Comparison of ENCODE assay signal across 21 cellular contexts in the genomic region with DNA sequence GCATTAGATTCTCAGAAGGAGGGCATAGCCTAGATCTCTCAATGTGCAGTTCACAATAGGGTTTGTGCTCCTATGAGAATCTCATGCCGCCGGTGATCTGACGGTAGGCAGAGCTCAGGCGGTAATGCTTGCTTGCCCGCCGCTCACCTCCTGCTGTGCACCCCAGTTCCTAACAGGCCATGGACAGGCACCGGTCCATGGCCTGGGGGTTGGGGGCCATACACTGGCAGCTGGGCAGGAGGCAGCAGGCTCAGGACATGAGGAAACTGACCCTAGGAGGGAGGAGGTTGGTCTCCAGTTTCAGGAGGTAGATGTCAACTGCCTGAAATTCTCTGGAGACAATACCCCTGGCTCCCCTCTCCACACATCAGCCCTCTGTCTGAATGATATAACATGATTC.
A peak's percentile ranks its signal among the peaks of the same experiment; 100 is the strongest.
DNase-seq lines count a peak whose midpoint lies in the region; ATAC-seq and TF ChIP-seq lines count a peak whose summit lies in the region.
"Had no signal": no experiment of that assay in that cellular context is flagged by ENCODE, and none has a peak within 500 bp of the region (broad histone marks: within the 10 kb centered on the region; RNA-seq: fewer than 3 reads in every experiment).

No MANE protein-coding gene starts in this region.

- H3K79me2 ChIP-seq in H9 (ENCODE audit: insufficient read depth, low read length) = no peaks in the 10 kb centered on the region; the same call in 1 of the 2 replicates

- H3K27me3 Mint-ChIP-seq in activated naive CD4-positive, alpha-beta T cell treated with anti-CD3 and anti-CD28 coated beads, Interleukin-2, amount 50 U/mL, for 24 hours = no peaks in the 10 kb centered on the region
- H3K27me3 Mint-ChIP-seq in H9 (ENCODE audit: low read depth) = no peaks in the 10 kb centered on the region
- H3K27me3 Mint-ChIP-seq in osteocyte (ENCODE audit: unreplicated experiment) = no peaks in the 10 kb centered on the region
- no peaks in the 10 kb centered on the region for H3K27me3 Mint-ChIP-seq in activated naive CD8-positive, alpha-beta T cell treated with anti-CD3 and anti-CD28 coated beads, Interleukin-2, amount 50 U/mL, for 24 hours
- H3K27me3 Mint-ChIP-seq: CD4-positive, alpha-beta T cell; CD8-positive, alpha-beta memory T cell had no signal

- TF ChIP-seq CTCF in H9 (conservative IDR thresholded peaks at IDR 0.05) = no peak
- TF ChIP-seq CTCF in osteocyte (IDR thresholded peaks at IDR 0.05) = no peak

- DNase-seq in activated naive CD4-positive, alpha-beta T cell (lab: John Stamatoyannopoulos, UW) = no peak
- DNase-seq in H9 (peak; percentile 15), osteocyte (ENCODE audit: extremely low spot score, unreplicated experiment) (peak; percentile 34), iPS-NIHi7 (ENCODE audit: extremely low spot score) (no peak)
- no peak for DNase-seq in activated naive CD8-positive, alpha-beta T cell treated with anti-CD3 and anti-CD28 coated beads, Interleukin-2, amount 50 U/mL, for 24 hours
- DNase-seq: 8988T; ACHN; AML-193; BE2C; CD4-positive, alpha-beta T cell; CD8-positive, alpha-beta memory T cell; DMS53; DMS79 treated with DMSO at 0.1 percent for 48 hours; GF-D8; GOT3; HCEC 1CT had no signal

- no peak overlapping the region for H2AK5ac ChIP-seq in H9 (ENCODE audit: insufficient read length, low read length)

- no peak overlapping the region for H3K27ac ChIP-seq in H9 (ENCODE audit: insufficient read length, low read depth, low read length)
- H3K27ac ChIP-seq: A549; BLaER1 treated with 17β-estradiol and CSF1 and Interleukin-3, amounts not matched to agents 10 nM and 100 nM had no signal

- no peak overlapping the region for H3K4me2 ChIP-seq in H9 (ENCODE audit: insufficient read depth, insufficient read length, low read length)
- H3K4me2 ChIP-seq: A549; BLaER1 treated with 17β-estradiol and CSF1 and Interleukin-3, amounts not matched to agents 10 nM and 100 nM had no signal

- H3K27me3 ChIP-seq in H9 (ENCODE audit: insufficient read depth, low read length) = no peaks in the 10 kb centered on the region
- H3K27me3 ChIP-seq: BE2C; BLaER1 treated with 17β-estradiol and CSF1 and Interleukin-3, amounts not matched to agents 10 nM and 100 nM had no signal

- H3K9ac ChIP-seq in H9 (ENCODE audit: extremely low read depth, insufficient read length, low read length) = no peak overlapping the region
- H3K9ac ChIP-seq: BLaER1 treated with 17β-estradiol and CSF1 and Interleukin-3, amounts not matched to agents 10 nM and 100 nM had no signal

- no peak overlapping the region for H3K18ac ChIP-seq in H9 (ENCODE audit: insufficient read length, low read depth, low read length)

- H4K8ac ChIP-seq in H9 (replicated peaks; ENCODE audit: insufficient read length, low read depth, low read length) = no peak overlapping the region

- no peak overlapping the region for H3T11ph ChIP-seq in H9 (ENCODE audit: low read length)

- H4K91ac ChIP-seq in H9 (ENCODE audit: insufficient read length, low read depth, low read length) = no peak overlapping the region

- H2BK120ac ChIP-seq in H9 (ENCODE audit: low read depth, low read length, poor library complexity, severe bottlenecking) = no peak overlapping the region

- H4K5ac ChIP-seq in H9 (ENCODE audit: insufficient read length, low read depth, low read length) = no peak overlapping the region

- H2BK20ac ChIP-seq in H9 (ENCODE audit: low read depth, low read length, poor library complexity, severe bottlenecking) = no peak overlapping the region

- no peaks in the 10 kb centered on the region for H3K23me2 ChIP-seq in H9 (ENCODE audit: insufficient read length, low read depth, low read length, poor library complexity, severe bottlenecking)

- H2AFZ ChIP-seq in H9 (ENCODE audit: low read length) = no peak overlapping the region

- H3K23ac ChIP-seq in H9 (ENCODE audit: insufficient read length, low read depth, low read length) = no peak overlapping the region

- peaks cover 4% of the 10 kb centered on the region for H3K9me3 ChIP-seq in H9 (ENCODE audit: control insufficient read depth, low read depth, low read length)
- H3K9me3 ChIP-seq: A549, BE2C had no signal

- no peak overlapping the region for H3K14ac ChIP-seq in H9 (ENCODE audit: insufficient read depth, low read length)

- no peak overlapping the region for H2BK15ac ChIP-seq in H9 (ENCODE audit: low read depth, low read length)

- H3K4ac ChIP-seq in H9 (ENCODE audit: low read depth, low read length) = no peak overlapping the region

- H3K27ac Mint-ChIP-seq in activated naive CD4-positive, alpha-beta T cell treated with anti-CD3 and anti-CD28 coated beads, Interleukin-2, amount 50 U/mL, for 24 hours = peak overlapping the region; percentile 76
- H3K27ac Mint-ChIP-seq in H9 (no peak overlapping the region), osteocyte (ENCODE audit: unreplicated experiment) (no peak overlapping the region)
- no peak overlapping the region for H3K27ac Mint-ChIP-seq in activated naive CD8-positive, alpha-beta T cell treated with anti-CD3 and anti-CD28 coated beads, Interleukin-2, amount 50 U/mL, for 24 hours
- H3K27ac Mint-ChIP-seq: CD14-positive monocyte; CD4-positive, alpha-beta T cell; CD8-positive, alpha-beta memory T cell had no signal

- H2BK5ac ChIP-seq in H9 (ENCODE audit: insufficient read length, low read length) = no peak overlapping the region

- no peak overlapping the region for H3K56ac ChIP-seq in H9 (ENCODE audit: insufficient read length, low read depth, low read length)

- no peak overlapping the region for H2BK12ac ChIP-seq in H9 (ENCODE audit: insufficient read length, low read depth, low read length)

- no peaks in the 10 kb centered on the region for H4K20me1 ChIP-seq in H9 (ENCODE audit: control insufficient read depth, insufficient read depth, insufficient read length)

- no peak overlapping the region for H3K4me3 Mint-ChIP-seq in activated naive CD4-positive, alpha-beta T cell treated with anti-CD3 and anti-CD28 coated beads, Interleukin-2, amount 50 U/mL, for 24 hours
- no peak overlapping the region for H3K4me3 Mint-ChIP-seq in H9
- H3K4me3 Mint-ChIP-seq in osteocyte (ENCODE audit: unreplicated experiment) = no peak overlapping the region
- H3K4me3 Mint-ChIP-seq in activated naive CD8-positive, alpha-beta T cell treated with anti-CD3 and anti-CD28 coated beads, Interleukin-2, amount 50 U/mL, for 24 hours = no peak overlapping the region
- H3K4me3 Mint-ChIP-seq: CD14-positive monocyte; CD4-positive, alpha-beta T cell; CD8-positive, alpha-beta memory T cell had no signal

- no peak for ATAC-seq in activated naive CD8-positive, alpha-beta T cell treated with anti-CD3 and anti-CD28 coated beads, Interleukin-2, amount 50 U/mL, for 24 hours
- ATAC-seq in HG03354 (IDR thresholded peaks at IDR 0.05; ENCODE audit: poor library complexity, severe bottlenecking, unreplicated experiment) = no peak
- ATAC-seq: A549 had no signal

- H3K79me1 ChIP-seq in H9 (ENCODE audit: insufficient read depth, low read depth, low read length, poor library complexity, severe bottlenecking) = no peaks in the 10 kb centered on the region

- H3K4me1 ChIP-seq in H9 (ENCODE audit: insufficient read depth, low read length) = peaks cover 5% of the 10 kb centered on the region; the same call in 1 of the 2 replicates
- H3K4me1 ChIP-seq: A549, BE2C had no signal

- H3K4me1 Mint-ChIP-seq in activated naive CD4-positive, alpha-beta T cell treated with anti-CD3 and anti-CD28 coated beads, Interleukin-2, amount 50 U/mL, for 24 hours = peaks cover 41% of the 10 kb centered on the region
- H3K4me1 Mint-ChIP-seq in H9 = peaks cover 5 to 9% of the 10 kb centered on the region in 2 experiments
- peaks cover 5% of the 10 kb centered on the region for H3K4me1 Mint-ChIP-seq in osteocyte (ENCODE audit: unreplicated experiment)
- peaks cover 16% of the 10 kb centered on the region for H3K4me1 Mint-ChIP-seq in activated naive CD8-positive, alpha-beta T cell treated with anti-CD3 and anti-CD28 coated beads, Interleukin-2, amount 50 U/mL, for 24 hours

- H3K36me3 Mint-ChIP-seq in activated naive CD4-positive, alpha-beta T cell treated with anti-CD3 and anti-CD28 coated beads, Interleukin-2, amount 50 U/mL, for 24 hours = peaks cover 11% of the 10 kb centered on the region
- H3K36me3 Mint-ChIP-seq in H9 (ENCODE audit: insufficient read depth in 1 of 3, low read depth in 3 of 3) = peaks cover 0 to 9% (median 3%) of the 10 kb centered on the region in 3 experiments; a peak in 3 of 7 replicates
- peaks cover 5% of the 10 kb centered on the region for H3K36me3 Mint-ChIP-seq in osteocyte (ENCODE audit: unreplicated experiment)
- peaks cover 24% of the 10 kb centered on the region for H3K36me3 Mint-ChIP-seq in activated naive CD8-positive, alpha-beta T cell treated with anti-CD3 and anti-CD28 coated beads, Interleukin-2, amount 50 U/mL, for 24 hours (ENCODE audit: low read depth)

- H3K9me3 Mint-ChIP-seq in activated naive CD4-positive, alpha-beta T cell treated with anti-CD3 and anti-CD28 coated beads, Interleukin-2, amount 50 U/mL, for 24 hours = no peaks in the 10 kb centered on the region
- H3K9me3 Mint-ChIP-seq in H9 (peaks cover 5 to 6% of the 10 kb centered on the region in 2 experiments), osteocyte (ENCODE audit: unreplicated experiment) (no peaks in the 10 kb centered on the region)
- peaks cover 4% of the 10 kb centered on the region for H3K9me3 Mint-ChIP-seq in activated naive CD8-positive, alpha-beta T cell treated with anti-CD3 and anti-CD28 coated beads, Interleukin-2, amount 50 U/mL, for 24 hours
- H3K9me3 Mint-ChIP-seq: CD4-positive, alpha-beta T cell had no signal

- WGBS in H9 (ENCODE audit: extremely low coverage, insufficient read length, low lambda C conversion rate) = no CpG with 5 or more reads among the region's 7 CpGs

Comparison
In these comparisons a context has a peak if more than half of its experiments do, and no peak if none do; other contexts are left out.
1. DNase-seq: peak in H9 (single experiment) and osteocyte (single experiment); none in activated naive CD4-positive, alpha-beta T cell (0 of 4), iPS-NIHi7 (single experiment) and activated naive CD8-positive, alpha-beta T cell treated with anti-CD3 and anti-CD28 coated beads, Interleukin-2, amount 50 U/mL, for 24 hours (single experiment).